In genomic region chr2:240722376-240722775, GRCh38 we compare ENCODE assay signal across 30 cellular contexts. TPM values are rescaled to one million over a fixed set of nuclear protein-coding genes. Genes with fewer than 3 reads are reported as not detected.
"Had no signal": no experiment of that assay in that cellular context is flagged by ENCODE, and none has a peak within 500 bp of the region (broad histone marks: within the 10 kb centered on the region; RNA-seq: fewer than 3 reads in every experiment).

No MANE protein-coding gene starts in this region.

- H3K9me3 ChIP-seq: stomach, suprapubic skin, testis, thoracic aorta, thyroid gland, tibial artery, tibial nerve, transverse colon, upper lobe of left lung, upper lobe of right lung, uterus, vagina had no signal

- H3K27me3 ChIP-seq: testis, thyroid gland, tibial nerve, transverse colon, upper lobe of left lung, upper lobe of right lung, uterus, vagina had no signal

- H3K4me3 ChIP-seq: stomach, suprapubic skin, testis, thoracic aorta, thyroid gland, tibial artery, tibial nerve, transverse colon, upper lobe of left lung, upper lobe of right lung, uterus, vagina had no signal

- H3K4me1 ChIP-seq: stomach, suprapubic skin, testis, thyroid gland, tibial artery, tibial nerve, transverse colon, upper lobe of left lung, upper lobe of right lung, uterus, vagina had no signal

- ATAC-seq: stimulated activated effector memory CD8-positive, alpha-beta T cell treated with anti-CD3 and anti-CD28 coated beads, Interleukin-12 subunit alpha, Interleukin-12 subunit beta, amount 100 ng/mL, for 72 hours; stimulated activated memory B cell treated with anti-CD40 and anti-IgM and Interleukin-4, amounts not matched to agents 10 μg/mL and 1 μg/mL and 100 μg/mL, for 72 hours; stimulated activated naive B cell treated with anti-CD40 and anti-IgM and Interleukin-4, amounts not matched to agents 10 μg/mL and 1 μg/mL and 100 μg/mL, for 72 hours; stimulated activated naive CD8-positive, alpha-beta T cell treated with anti-CD3 and anti-CD28 coated beads, Interleukin-15, Interleukin-2, amounts not matched to agents 100 U/mL and 50 U/mL, for 24 hours; upper lobe of right lung had no signal

- DNase-seq: stimulated activated CD4-positive, alpha-beta T cell treated with anti-CD3 and anti-CD28 coated beads, Interleukin-2, amount 100 ng/mL, for 48 hours; stimulated activated CD4-positive, alpha-beta T cell treated with anti-CD3 and anti-CD28 coated beads, Interleukin-4, amount 100 ng/mL, for 1 hour; stimulated activated CD4-positive, alpha-beta T cell treated with anti-CD3 and anti-CD28 coated beads, Interleukin-4, amount 100 ng/mL, for 24 hours; stimulated activated CD4-positive, alpha-beta T cell treated with anti-CD3 and anti-CD28 coated beads, Interleukin-4, amount 100 ng/mL, for 4 hours; stimulated activated CD8-positive, alpha-beta memory T cell treated with anti-CD3 and anti-CD28 coated beads, Interleukin-4, amount 100 ng/mL, for 48 hours; stimulated activated naive B cell treated with anti-CD40 and anti-IgM and Interleukin-4, amounts not matched to agents 10 μg/mL and 1 μg/mL and 100 μg/mL, for 72 hours; stimulated activated naive CD4-positive, alpha-beta T cell; stimulated activated naive CD4-positive, alpha-beta T cell treated with Interleukin-2 at 50 U/mL for 16 hours; stimulated activated naive CD8-positive, alpha-beta T cell treated with anti-CD3 and anti-CD28 coated beads, Interleukin-15, amount 100 ng/mL, for 72 hours; stimulated activated naive CD8-positive, alpha-beta T cell treated with anti-CD3 and anti-CD28 coated beads, Interleukin-15, Interleukin-2, amounts not matched to agents 100 U/mL and 50 U/mL, for 24 hours; stomach; substantia nigra; testis; thyroid gland; tibial artery; transverse colon; trophoblast cell; upper lobe of right lung; uterus had no signal

- H3K27ac ChIP-seq: stomach, suprapubic skin, testis, thoracic aorta, thyroid gland, tibial artery, tibial nerve, transverse colon, upper lobe of left lung, upper lobe of right lung, uterus, vagina had no signal

- H3K36me3 ChIP-seq: stomach, suprapubic skin, thoracic aorta, thyroid gland, tibial artery, transverse colon, upper lobe of left lung, upper lobe of right lung, uterus, vagina had no signal

RNA-seq across cellular contexts. Expression of gene AQP12A, which starts 30.7 kb away (rescaled TPM):
- total RNA-seq: stomach, subcutaneous adipose tissue, suprapubic skin, temporal lobe, testis, thoracic aorta, thyroid gland, transverse colon, upper lobe of left lung, upper lobe of right lung, ureter, urinary bladder, uterus, vagina had no signal
- polyA plus RNA-seq: stomach, urinary bladder had no signal

RNA-seq across cellular contexts. Expression of gene AQP12B, which starts 39.7 kb away (rescaled TPM):
- total RNA-seq: subcutaneous adipose tissue, suprapubic skin, temporal lobe, testis, thoracic aorta, upper lobe of left lung, upper lobe of right lung, ureter, urinary bladder, uterus, vagina had no signal
- polyA plus RNA-seq: urinary bladder had no signal
